39 cellular contexts compared by ENCODE assay signal in the genomic region with DNA sequence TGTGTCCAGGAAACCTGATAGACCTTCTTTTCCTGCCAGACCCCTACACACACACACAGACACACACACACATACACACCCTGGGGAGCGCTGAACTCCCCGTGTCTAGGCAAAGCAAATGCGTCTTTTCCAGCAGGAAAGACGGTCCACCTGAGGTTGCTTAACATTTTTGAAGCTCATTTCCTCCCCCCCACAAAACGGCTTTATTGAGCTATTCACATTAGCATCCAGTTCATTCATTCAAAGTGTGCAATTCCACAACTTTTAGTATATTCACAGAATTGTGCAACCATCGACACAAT. TPM values are rescaled to one million over a fixed set of nuclear protein-coding genes. Genes with fewer than 3 reads are reported as not detected.
"Had no signal": no experiment of that assay in that cellular context is flagged by ENCODE, and none has a peak within 500 bp of the region (broad histone marks: within the 10 kb centered on the region; RNA-seq: fewer than 3 reads in every experiment).

No MANE protein-coding gene starts in this region.

- H3K4me1 ChIP-seq: foreskin keratinocyte had no signal

- H3K4me3 Mint-ChIP-seq: activated CD4-positive, alpha-beta memory T cell treated with anti-CD3 and anti-CD28 coated beads for 36 hours; activated CD4-positive, alpha-beta T cell treated with anti-CD3 and anti-CD28 coated beads for 36 hours; activated CD4-positive, alpha-beta T cell treated with anti-CD3 and anti-CD28 coated beads, Interleukin-2, amount 10 ng/mL, durations not matched to agents 24 days and 14 days; activated CD8-positive, alpha-beta memory T cell treated with anti-CD3 and anti-CD28 coated beads, Interleukin-2, amount 10 ng/mL, durations not matched to agents 7 days and 5 days; activated CD8-positive, alpha-beta T cell treated with anti-CD3 and anti-CD28 coated beads, Interleukin-2, amount 10 ng/mL, durations not matched to agents 7 days and 5 days; activated naive CD8-positive, alpha-beta T cell; activated T-helper 1 cell treated with anti-CD3 and anti-CD28 coated beads, Interleukin-12 subunit alpha, Interleukin-12 subunit beta, Interleukin-2, Interleukin-4 antibody, amounts not matched to agents 30 ng/mL and 10 ng/mL and 1 ng/mL, durations not matched to agents 14 hours and 24 hours and 36 hours; central memory CD8-positive, alpha-beta T cell; dendritic cell treated with granulocyte-macrophage colony-stimulating factor and Interleukin-4, amounts not matched to agents 40 ng/mL and 50 ng/mL, for 4 days; endodermal cell; T-cell; T-helper 1 cell treated with Interleukin-12 subunit alpha and Interleukin-12 subunit beta and Interleukin-4 antibody, amounts not matched to agents 30 μg/mL and 1 μg/mL, for 36 hours; T-helper 2 cell treated with Interferon-gamma antibody and Interleukin-4, amounts not matched to agents 5 μg/mL and 100 μg/mL, for 36 hours had no signal

- H3K36me3 Mint-ChIP-seq: activated naive CD8-positive, alpha-beta T cell; T-cell had no signal

- H3K27ac Mint-ChIP-seq: activated CD4-positive, alpha-beta memory T cell treated with anti-CD3 and anti-CD28 coated beads for 36 hours; activated CD4-positive, alpha-beta T cell treated with anti-CD3 and anti-CD28 coated beads for 36 hours; activated CD4-positive, alpha-beta T cell treated with anti-CD3 and anti-CD28 coated beads, Interleukin-2, amount 10 ng/mL, durations not matched to agents 24 days and 14 days; activated CD8-positive, alpha-beta memory T cell treated with anti-CD3 and anti-CD28 coated beads, Interleukin-2, amount 10 ng/mL, durations not matched to agents 7 days and 5 days; activated CD8-positive, alpha-beta T cell treated with anti-CD3 and anti-CD28 coated beads, Interleukin-2, amount 10 ng/mL, durations not matched to agents 7 days and 5 days; activated naive CD8-positive, alpha-beta T cell; activated T-helper 2 cell treated with anti-CD3 and anti-CD28 coated beads, Interferon-gamma antibody, Interleukin-2, Interleukin-4, amounts not matched to agents 10 μg/mL and 5 μg/mL and 100 μg/mL, durations not matched to agents 14 hours and 24 hours and 36 hours; dendritic cell treated with granulocyte-macrophage colony-stimulating factor and Interleukin-4, amounts not matched to agents 40 ng/mL and 50 ng/mL, for 4 days; endodermal cell; T-cell; T-helper 1 cell treated with Interleukin-12 subunit alpha and Interleukin-12 subunit beta and Interleukin-4 antibody, amounts not matched to agents 30 μg/mL and 1 μg/mL, for 36 hours; T-helper 2 cell treated with Interferon-gamma antibody and Interleukin-4, amounts not matched to agents 5 μg/mL and 100 μg/mL, for 36 hours had no signal

- ATAC-seq: activated CD4-positive, alpha-beta T cell treated with anti-CD3 and anti-CD28 coated beads for 36 hours; activated CD8-positive, alpha-beta memory T cell treated with anti-CD3 and anti-CD28 coated beads, Interleukin-2, amount 10 ng/mL, durations not matched to agents 7 days and 5 days; activated CD8-positive, alpha-beta T cell treated with anti-CD3 and anti-CD28 coated beads, Interleukin-2, amount 10 ng/mL, durations not matched to agents 7 days and 5 days; foreskin keratinocyte; gastrocnemius medialis; heart right ventricle; T-cell had no signal

- H3K36me3 ChIP-seq: brain microvascular endothelial cell, esophagus muscularis mucosa, gastrocnemius medialis, heart right ventricle had no signal

- H3K9me3 Mint-ChIP-seq: activated CD4-positive, alpha-beta memory T cell treated with anti-CD3 and anti-CD28 coated beads for 36 hours; activated T-helper 1 cell treated with anti-CD3 and anti-CD28 coated beads, Interleukin-12 subunit alpha, Interleukin-12 subunit beta, Interleukin-2, Interleukin-4 antibody, amounts not matched to agents 30 ng/mL and 10 ng/mL and 1 ng/mL, durations not matched to agents 14 hours and 24 hours and 36 hours; activated T-helper 2 cell treated with anti-CD3 and anti-CD28 coated beads, Interferon-gamma antibody, Interleukin-2, Interleukin-4, amounts not matched to agents 10 μg/mL and 5 μg/mL and 100 μg/mL, durations not matched to agents 14 hours and 24 hours and 36 hours; central memory CD8-positive, alpha-beta T cell; dendritic cell treated with granulocyte-macrophage colony-stimulating factor and Interleukin-4, amounts not matched to agents 40 ng/mL and 50 ng/mL, for 4 days; endodermal cell; T-cell; T-helper 1 cell treated with Interleukin-12 subunit alpha and Interleukin-12 subunit beta and Interleukin-4 antibody, amounts not matched to agents 30 μg/mL and 1 μg/mL, for 36 hours; T-helper 2 cell treated with Interferon-gamma antibody and Interleukin-4, amounts not matched to agents 5 μg/mL and 100 μg/mL, for 36 hours had no signal

- DNase-seq: activated CD4-positive, alpha-beta memory T cell treated with anti-CD3 and anti-CD28 coated beads for 36 hours; activated CD4-positive, alpha-beta T cell treated with anti-CD3 and anti-CD28 coated beads for 36 hours; activated CD4-positive, alpha-beta T cell treated with anti-CD3 and anti-CD28 coated beads, Interleukin-2, amount 10 ng/mL, durations not matched to agents 24 days and 14 days; activated CD4-positive, CD25-positive, alpha-beta regulatory T cell; activated CD4-positive, CD25-positive, alpha-beta regulatory T cell treated with anti-CD3 and anti-CD28 coated beads, Interleukin-2, amount 50 U/mL, for 72 hours; activated CD8-positive, alpha-beta memory T cell treated with anti-CD3 and anti-CD28 coated beads, Interleukin-2, amount 10 ng/mL, durations not matched to agents 7 days and 5 days; activated CD8-positive, alpha-beta memory T cell treated with anti-CD3 and anti-CD28 coated beads, Interleukin-2, amount 50 U/mL, for 4 hours; activated CD8-positive, alpha-beta T cell treated with anti-CD3 and anti-CD28 coated beads, Interleukin-2, amount 10 ng/mL, durations not matched to agents 7 days and 5 days; activated gamma-delta T cell treated with Interleukin-2 at 50 U/mL for 16 hours; activated naive CD4-positive, alpha-beta T cell treated with anti-CD3 and anti-CD28 coated beads, Interleukin-2, amount 50 U/mL, for 16 hours; activated naive CD4-positive, alpha-beta T cell treated with Interleukin-2 at 50 U/mL for 16 hours; activated T-cell treated with anti-CD3 and anti-CD28 coated beads, Interleukin-2, amount 50 U/mL, for 1 hour; activated T-cell treated with anti-CD3 and anti-CD28 coated beads, Interleukin-2, amount 50 U/mL, for 48 hours; amniotic stem cell; anterior cingulate cortex; brain microvascular endothelial cell; dorsolateral prefrontal cortex; effector memory CD4-positive, alpha-beta T cell; erythroblast; gastrocnemius medialis; heart right ventricle; T-cell; T1000 had no signal

- H3K27ac ChIP-seq: brain microvascular endothelial cell, coronary artery, dorsolateral prefrontal cortex, esophagus muscularis mucosa, foreskin keratinocyte, gastrocnemius medialis, heart right ventricle had no signal

- H3K4me3 ChIP-seq: coronary artery, dorsolateral prefrontal cortex, esophagus muscularis mucosa, gastrocnemius medialis, heart right ventricle had no signal

RNA-seq across cellular contexts. Expression of a gene that starts 3.4 kb away (rescaled TPM):
- total RNA-seq: activated CD4-positive, alpha-beta memory T cell treated with anti-CD3 and anti-CD28 coated beads for 36 hours; activated CD4-positive, alpha-beta T cell treated with anti-CD3 and anti-CD28 coated beads for 36 hours; activated CD4-positive, alpha-beta T cell treated with anti-CD3 and anti-CD28 coated beads, Interleukin-2, amount 10 ng/mL, durations not matched to agents 24 days and 14 days; activated CD8-positive, alpha-beta memory T cell treated with anti-CD3 and anti-CD28 coated beads for 36 hours; activated CD8-positive, alpha-beta memory T cell treated with anti-CD3 and anti-CD28 coated beads, Interleukin-2, amount 10 ng/mL, durations not matched to agents 7 days and 5 days; activated CD8-positive, alpha-beta T cell treated with anti-CD3 and anti-CD28 coated beads, Interleukin-2, amount 10 ng/mL, durations not matched to agents 7 days and 5 days; activated T-helper 1 cell treated with anti-CD3 and anti-CD28 coated beads, Interleukin-12 subunit alpha, Interleukin-12 subunit beta, Interleukin-2, Interleukin-4 antibody, amounts not matched to agents 30 ng/mL and 10 ng/mL and 1 ng/mL, durations not matched to agents 14 hours and 24 hours and 36 hours; activated T-helper 2 cell treated with anti-CD3 and anti-CD28 coated beads, Interferon-gamma antibody, Interleukin-2, Interleukin-4, amounts not matched to agents 10 μg/mL and 5 μg/mL and 100 μg/mL, durations not matched to agents 14 hours and 24 hours and 36 hours; astrocyte; bronchial epithelial cell; cardiac septum; endodermal cell; esophagus muscularis mucosa; foreskin keratinocyte; gastrocnemius medialis; heart right ventricle; T-cell had no signal
- polyA plus RNA-seq: adipose tissue, foreskin keratinocyte, heart right ventricle had no signal
